In the genomic region with DNA sequence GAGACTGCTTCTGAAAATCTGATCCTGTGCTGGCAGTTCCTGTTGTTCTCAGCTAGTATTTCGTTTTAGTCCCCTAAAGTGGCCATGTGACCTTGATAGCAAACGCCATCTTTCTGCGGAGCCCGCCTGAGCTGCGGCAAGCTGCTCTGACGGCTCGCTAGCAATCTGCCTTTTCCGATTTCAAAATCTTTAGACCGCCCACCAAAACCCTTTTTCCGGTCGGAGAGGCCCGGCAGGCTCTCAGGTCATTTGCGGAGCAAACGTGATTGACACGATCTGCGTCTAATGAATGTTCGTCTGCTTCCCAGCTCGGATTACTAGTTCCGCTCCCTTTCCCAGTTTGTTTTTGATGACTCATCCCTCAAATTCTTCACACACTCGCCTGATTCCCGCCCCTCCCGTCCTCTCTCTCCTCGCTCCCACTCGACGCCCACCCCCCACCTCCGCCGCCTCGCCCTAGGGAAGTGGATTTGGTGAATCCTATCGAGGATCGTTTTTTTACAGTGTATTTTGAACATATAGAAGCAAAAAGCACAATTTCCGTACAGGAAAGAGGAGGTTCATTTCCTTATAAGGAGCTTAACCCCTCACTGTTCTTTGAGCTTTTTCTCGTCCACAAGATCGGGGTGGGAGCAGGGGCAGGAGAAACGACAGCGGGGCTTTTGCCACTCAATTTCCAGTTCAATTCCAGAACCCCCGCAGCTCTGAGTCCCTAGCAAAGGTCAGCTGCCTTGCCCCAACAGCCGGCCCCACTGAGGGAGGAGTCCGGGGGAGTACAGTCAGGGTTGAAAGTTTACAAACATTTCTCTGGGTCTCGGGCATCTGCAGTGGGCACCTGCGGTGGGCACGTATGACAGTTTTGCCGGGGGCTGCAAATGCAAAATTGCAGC, we compare ENCODE assay signal across 1 cellular context.
TF ChIP-seq lines count a peak whose summit lies in the region.

No MANE protein-coding gene starts in this region.

TF ChIP-seq in GM23338, 12 proteins besides CTCF, POLR2A, EP300 and RAD21:
- TF ChIP-seq, protein P1, sequence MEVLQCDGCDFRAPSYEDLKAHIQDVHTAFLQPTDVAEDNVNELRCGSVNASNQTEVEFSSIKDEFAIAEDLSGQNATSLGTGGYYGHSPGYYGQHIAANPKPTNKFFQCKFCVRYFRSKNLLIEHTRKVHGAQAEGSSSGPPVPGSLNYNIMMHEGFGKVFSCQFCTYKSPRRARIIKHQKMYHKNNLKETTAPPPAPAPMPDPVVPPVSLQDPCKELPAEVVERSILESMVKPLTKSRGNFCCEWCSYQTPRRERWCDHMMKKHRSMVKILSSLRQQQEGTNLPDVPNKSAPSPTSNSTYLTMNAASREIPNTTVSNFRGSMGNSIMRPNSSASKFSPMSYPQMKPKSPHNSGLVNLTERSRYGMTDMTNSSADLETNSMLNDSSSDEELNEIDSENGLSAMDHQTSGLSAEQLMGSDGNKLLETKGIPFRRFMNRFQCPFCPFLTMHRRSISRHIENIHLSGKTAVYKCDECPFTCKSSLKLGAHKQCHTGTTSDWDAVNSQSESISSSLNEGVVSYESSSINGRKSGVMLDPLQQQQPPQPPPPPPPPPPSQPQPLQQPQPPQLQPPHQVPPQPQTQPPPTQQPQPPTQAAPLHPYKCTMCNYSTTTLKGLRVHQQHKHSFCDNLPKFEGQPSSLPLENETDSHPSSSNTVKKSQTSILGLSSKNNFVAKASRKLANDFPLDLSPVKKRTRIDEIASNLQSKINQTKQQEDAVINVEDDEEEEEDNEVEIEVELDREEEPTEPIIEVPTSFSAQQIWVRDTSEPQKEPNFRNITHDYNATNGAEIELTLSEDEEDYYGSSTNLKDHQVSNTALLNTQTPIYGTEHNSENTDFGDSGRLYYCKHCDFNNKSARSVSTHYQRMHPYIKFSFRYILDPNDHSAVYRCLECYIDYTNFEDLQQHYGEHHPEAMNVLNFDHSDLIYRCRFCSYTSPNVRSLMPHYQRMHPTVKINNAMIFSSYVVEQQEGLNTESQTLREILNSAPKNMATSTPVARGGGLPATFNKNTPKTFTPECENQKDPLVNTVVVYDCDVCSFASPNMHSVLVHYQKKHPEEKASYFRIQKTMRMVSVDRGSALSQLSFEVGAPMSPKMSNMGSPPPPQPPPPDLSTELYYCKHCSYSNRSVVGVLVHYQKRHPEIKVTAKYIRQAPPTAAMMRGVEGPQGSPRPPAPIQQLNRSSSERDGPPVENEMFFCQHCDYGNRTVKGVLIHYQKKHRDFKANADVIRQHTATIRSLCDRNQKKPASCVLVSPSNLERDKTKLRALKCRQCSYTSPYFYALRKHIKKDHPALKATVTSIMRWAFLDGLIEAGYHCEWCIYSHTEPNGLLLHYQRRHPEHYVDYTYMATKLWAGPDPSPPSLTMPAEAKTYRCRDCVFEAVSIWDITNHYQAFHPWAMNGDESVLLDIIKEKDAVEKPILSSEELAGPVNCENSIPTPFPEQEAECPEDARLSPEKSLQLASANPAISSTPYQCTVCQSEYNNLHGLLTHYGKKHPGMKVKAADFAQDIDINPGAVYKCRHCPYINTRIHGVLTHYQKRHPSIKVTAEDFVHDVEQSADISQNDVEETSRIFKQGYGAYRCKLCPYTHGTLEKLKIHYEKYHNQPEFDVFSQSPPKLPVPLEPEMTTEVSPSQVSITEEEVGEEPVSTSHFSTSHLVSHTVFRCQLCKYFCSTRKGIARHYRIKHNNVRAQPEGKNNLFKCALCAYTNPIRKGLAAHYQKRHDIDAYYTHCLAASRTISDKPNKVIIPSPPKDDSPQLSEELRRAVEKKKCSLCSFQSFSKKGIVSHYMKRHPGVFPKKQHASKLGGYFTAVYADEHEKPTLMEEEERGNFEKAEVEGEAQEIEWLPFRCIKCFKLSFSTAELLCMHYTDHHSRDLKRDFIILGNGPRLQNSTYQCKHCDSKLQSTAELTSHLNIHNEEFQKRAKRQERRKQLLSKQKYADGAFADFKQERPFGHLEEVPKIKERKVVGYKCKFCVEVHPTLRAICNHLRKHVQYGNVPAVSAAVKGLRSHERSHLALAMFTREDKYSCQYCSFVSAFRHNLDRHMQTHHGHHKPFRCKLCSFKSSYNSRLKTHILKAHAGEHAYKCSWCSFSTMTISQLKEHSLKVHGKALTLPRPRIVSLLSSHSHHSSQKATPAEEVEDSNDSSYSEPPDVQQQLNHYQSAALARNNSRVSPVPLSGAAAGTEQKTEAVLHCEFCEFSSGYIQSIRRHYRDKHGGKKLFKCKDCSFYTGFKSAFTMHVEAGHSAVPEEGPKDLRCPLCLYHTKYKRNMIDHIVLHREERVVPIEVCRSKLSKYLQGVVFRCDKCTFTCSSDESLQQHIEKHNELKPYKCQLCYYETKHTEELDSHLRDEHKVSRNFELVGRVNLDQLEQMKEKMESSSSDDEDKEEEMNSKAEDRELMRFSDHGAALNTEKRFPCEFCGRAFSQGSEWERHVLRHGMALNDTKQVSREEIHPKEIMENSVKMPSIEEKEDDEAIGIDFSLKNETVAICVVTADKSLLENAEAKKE (CRISPR knock-in tag; IDR thresholded peaks at IDR 0.05): no peak
- TF ChIP-seq ZNF331 (CRISPR knock-in tag; IDR thresholded peaks at IDR 0.05; ENCODE audit: low read depth) (no peak), JUNB (IDR thresholded peaks at IDR 0.05; ENCODE audit: unreplicated experiment) (no peak), POLR2AphosphoS5 (IDR thresholded peaks at IDR 0.05; ENCODE audit: low read depth) (peak; percentile 62), ZNF114 (CRISPR knock-in tag; IDR thresholded peaks at IDR 0.05) (no peak), EZH2 (IDR thresholded peaks at IDR 0.05; ENCODE audit: low read depth, unreplicated experiment) (no peak), CREB1 (CRISPR knock-in tag; IDR thresholded peaks at IDR 0.05; ENCODE audit: low read depth) (peak; percentile 24; the same call in 1 of the 2 replicates), STAT1 (IDR thresholded peaks at IDR 0.05; ENCODE audit: unreplicated experiment) (no peak)
- TF ChIP-seq, protein P2, sequence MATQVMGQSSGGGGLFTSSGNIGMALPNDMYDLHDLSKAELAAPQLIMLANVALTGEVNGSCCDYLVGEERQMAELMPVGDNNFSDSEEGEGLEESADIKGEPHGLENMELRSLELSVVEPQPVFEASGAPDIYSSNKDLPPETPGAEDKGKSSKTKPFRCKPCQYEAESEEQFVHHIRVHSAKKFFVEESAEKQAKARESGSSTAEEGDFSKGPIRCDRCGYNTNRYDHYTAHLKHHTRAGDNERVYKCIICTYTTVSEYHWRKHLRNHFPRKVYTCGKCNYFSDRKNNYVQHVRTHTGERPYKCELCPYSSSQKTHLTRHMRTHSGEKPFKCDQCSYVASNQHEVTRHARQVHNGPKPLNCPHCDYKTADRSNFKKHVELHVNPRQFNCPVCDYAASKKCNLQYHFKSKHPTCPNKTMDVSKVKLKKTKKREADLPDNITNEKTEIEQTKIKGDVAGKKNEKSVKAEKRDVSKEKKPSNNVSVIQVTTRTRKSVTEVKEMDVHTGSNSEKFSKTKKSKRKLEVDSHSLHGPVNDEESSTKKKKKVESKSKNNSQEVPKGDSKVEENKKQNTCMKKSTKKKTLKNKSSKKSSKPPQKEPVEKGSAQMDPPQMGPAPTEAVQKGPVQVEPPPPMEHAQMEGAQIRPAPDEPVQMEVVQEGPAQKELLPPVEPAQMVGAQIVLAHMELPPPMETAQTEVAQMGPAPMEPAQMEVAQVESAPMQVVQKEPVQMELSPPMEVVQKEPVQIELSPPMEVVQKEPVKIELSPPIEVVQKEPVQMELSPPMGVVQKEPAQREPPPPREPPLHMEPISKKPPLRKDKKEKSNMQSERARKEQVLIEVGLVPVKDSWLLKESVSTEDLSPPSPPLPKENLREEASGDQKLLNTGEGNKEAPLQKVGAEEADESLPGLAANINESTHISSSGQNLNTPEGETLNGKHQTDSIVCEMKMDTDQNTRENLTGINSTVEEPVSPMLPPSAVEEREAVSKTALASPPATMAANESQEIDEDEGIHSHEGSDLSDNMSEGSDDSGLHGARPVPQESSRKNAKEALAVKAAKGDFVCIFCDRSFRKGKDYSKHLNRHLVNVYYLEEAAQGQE (IDR thresholded peaks at IDR 0.05; ENCODE audit: unreplicated experiment): no peak
- TF ChIP-seq, protein P3, sequence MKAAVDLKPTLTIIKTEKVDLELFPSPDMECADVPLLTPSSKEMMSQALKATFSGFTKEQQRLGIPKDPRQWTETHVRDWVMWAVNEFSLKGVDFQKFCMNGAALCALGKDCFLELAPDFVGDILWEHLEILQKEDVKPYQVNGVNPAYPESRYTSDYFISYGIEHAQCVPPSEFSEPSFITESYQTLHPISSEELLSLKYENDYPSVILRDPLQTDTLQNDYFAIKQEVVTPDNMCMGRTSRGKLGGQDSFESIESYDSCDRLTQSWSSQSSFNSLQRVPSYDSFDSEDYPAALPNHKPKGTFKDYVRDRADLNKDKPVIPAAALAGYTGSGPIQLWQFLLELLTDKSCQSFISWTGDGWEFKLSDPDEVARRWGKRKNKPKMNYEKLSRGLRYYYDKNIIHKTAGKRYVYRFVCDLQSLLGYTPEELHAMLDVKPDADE (IDR thresholded peaks at IDR 0.05): 0 out of 2 replicates have a peak, but pooled peaks have one; percentile 42
